ENCODE assay signal across 2 cellular contexts in genomic region chr3:108983051-108983450, GRCh38.
A peak's percentile ranks its signal among the peaks of the same experiment; 100 is the strongest.
TF ChIP-seq lines count a peak whose summit lies in the region.

No MANE protein-coding gene starts in this region.

TF ChIP-seq in liver, 16 proteins besides CTCF, POLR2A, EP300 and RAD21 (continued from another document):
- TF ChIP-seq REST (IDR thresholded peaks at IDR 0.05) (no peak), MAX (IDR thresholded peaks at IDR 0.05) (no peak), JUND (IDR thresholded peaks at IDR 0.05) (peak; percentile 85 to 88), ZBTB33 (IDR thresholded peaks at IDR 0.05) (no peak), GABPA (IDR thresholded peaks at IDR 0.05 in 1 of 2, conservative IDR thresholded peaks at IDR 0.05 in 1 of 2) (no peak), HNF4A (conservative IDR thresholded peaks at IDR 0.05) (peak in 1 of 2 donors; percentile 3), ATF3 (IDR thresholded peaks at IDR 0.05) (peak; percentile 64), SP1 (IDR thresholded peaks at IDR 0.05) (no peak), YY1 (IDR thresholded peaks at IDR 0.05) (peak; percentile 14)

TF ChIP-seq in HepG2, 621 proteins besides CTCF, POLR2A, EP300 and RAD21 (continued from another document):
- TF ChIP-seq YEATS4 (CRISPR knock-in tag; IDR thresholded peaks at IDR 0.05; ENCODE audit: borderline replicate concordance): no peak
- no peak for TF ChIP-seq ELF1 (CRISPR knock-in tag; IDR thresholded peaks at IDR 0.05)
- TF ChIP-seq BCLAF1 (IDR thresholded peaks at IDR 0.05): no peak
- TF ChIP-seq XRCC5 (optimal IDR thresholded peaks at IDR 0.05; ENCODE audit: low read length): no peak
- TF ChIP-seq SATB2 (CRISPR knock-in tag; IDR thresholded peaks at IDR 0.05): no peak
- no peak for TF ChIP-seq TRIM22 (IDR thresholded peaks at IDR 0.05)
- TF ChIP-seq TRAFD1 (CRISPR knock-in tag; IDR thresholded peaks at IDR 0.05; ENCODE audit: borderline replicate concordance): no peak
- no peak for TF ChIP-seq GRHL1 (CRISPR knock-in tag; conservative IDR thresholded peaks at IDR 0.05)
- TF ChIP-seq SIX4 (CRISPR knock-in tag; IDR thresholded peaks at IDR 0.05): no peak
- TF ChIP-seq ELF3 (CRISPR knock-in tag; IDR thresholded peaks at IDR 0.05): no peak
- no peak for TF ChIP-seq NCOA1 (CRISPR knock-in tag; IDR thresholded peaks at IDR 0.05)
- no peak for TF ChIP-seq ZNF572 (CRISPR knock-in tag; IDR thresholded peaks at IDR 0.05)
